ENCODE assay signal across 2 cellular contexts in genomic region chr12:601976-602699, GRCh38.
A peak's percentile ranks its signal among the peaks of the same experiment; 100 is the strongest.
TF ChIP-seq lines count a peak whose summit lies in the region.

No MANE protein-coding gene starts in this region.

TF ChIP-seq in K562, 482 proteins besides CTCF, POLR2A, EP300 and RAD21 (continued from another document):
- TF ChIP-seq ATF2 (CRISPR knock-in tag; IDR thresholded peaks at IDR 0.05) (no peak), ZNF717 (CRISPR knock-in tag; IDR thresholded peaks at IDR 0.05) (no peak), ZNF174 (CRISPR knock-in tag; IDR thresholded peaks at IDR 0.05) (no peak)

TF ChIP-seq in liver, 16 proteins besides CTCF, POLR2A, EP300 and RAD21 (continued from another document):
- TF ChIP-seq, protein P1, sequence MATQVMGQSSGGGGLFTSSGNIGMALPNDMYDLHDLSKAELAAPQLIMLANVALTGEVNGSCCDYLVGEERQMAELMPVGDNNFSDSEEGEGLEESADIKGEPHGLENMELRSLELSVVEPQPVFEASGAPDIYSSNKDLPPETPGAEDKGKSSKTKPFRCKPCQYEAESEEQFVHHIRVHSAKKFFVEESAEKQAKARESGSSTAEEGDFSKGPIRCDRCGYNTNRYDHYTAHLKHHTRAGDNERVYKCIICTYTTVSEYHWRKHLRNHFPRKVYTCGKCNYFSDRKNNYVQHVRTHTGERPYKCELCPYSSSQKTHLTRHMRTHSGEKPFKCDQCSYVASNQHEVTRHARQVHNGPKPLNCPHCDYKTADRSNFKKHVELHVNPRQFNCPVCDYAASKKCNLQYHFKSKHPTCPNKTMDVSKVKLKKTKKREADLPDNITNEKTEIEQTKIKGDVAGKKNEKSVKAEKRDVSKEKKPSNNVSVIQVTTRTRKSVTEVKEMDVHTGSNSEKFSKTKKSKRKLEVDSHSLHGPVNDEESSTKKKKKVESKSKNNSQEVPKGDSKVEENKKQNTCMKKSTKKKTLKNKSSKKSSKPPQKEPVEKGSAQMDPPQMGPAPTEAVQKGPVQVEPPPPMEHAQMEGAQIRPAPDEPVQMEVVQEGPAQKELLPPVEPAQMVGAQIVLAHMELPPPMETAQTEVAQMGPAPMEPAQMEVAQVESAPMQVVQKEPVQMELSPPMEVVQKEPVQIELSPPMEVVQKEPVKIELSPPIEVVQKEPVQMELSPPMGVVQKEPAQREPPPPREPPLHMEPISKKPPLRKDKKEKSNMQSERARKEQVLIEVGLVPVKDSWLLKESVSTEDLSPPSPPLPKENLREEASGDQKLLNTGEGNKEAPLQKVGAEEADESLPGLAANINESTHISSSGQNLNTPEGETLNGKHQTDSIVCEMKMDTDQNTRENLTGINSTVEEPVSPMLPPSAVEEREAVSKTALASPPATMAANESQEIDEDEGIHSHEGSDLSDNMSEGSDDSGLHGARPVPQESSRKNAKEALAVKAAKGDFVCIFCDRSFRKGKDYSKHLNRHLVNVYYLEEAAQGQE (IDR thresholded peaks at IDR 0.05) = no peak
- peak; percentile 37 for TF ChIP-seq FOXA2 (IDR thresholded peaks at IDR 0.05)
- TF ChIP-seq FOXA1 (IDR thresholded peaks at IDR 0.05) = no peak
- no peak for TF ChIP-seq GABPA (IDR thresholded peaks at IDR 0.05 in 1 of 2, conservative IDR thresholded peaks at IDR 0.05 in 1 of 2)
